In the genomic region with DNA sequence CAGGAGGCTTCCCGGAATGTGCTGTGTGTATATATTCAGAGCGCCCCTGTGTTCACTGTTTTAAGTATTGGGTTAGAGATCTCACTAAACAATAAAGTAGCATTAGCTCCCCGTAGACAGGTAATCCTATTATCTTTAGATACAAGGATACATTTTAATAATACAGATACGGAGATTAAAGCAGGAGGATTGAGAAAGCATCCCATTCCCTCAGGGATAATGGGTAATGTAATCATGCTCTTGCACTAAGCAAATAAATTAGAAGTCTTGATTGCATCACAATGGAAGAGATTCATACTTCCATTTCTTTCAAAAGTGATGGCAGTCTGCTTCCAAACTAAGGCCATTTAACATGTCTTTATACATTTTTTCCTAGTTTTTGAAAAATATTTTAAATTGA, we compare ENCODE assay signal across 18 cellular contexts.
"Had no signal": no experiment of that assay in that cellular context is flagged by ENCODE, and none has a peak within 500 bp of the region (broad histone marks: within the 10 kb centered on the region; RNA-seq: fewer than 3 reads in every experiment).

No MANE protein-coding gene starts in this region.

- H3K27me3 ChIP-seq: foreskin keratinocyte, heart right ventricle, right atrium auricular region, stomach, transverse colon had no signal

- H3K4me1 ChIP-seq: foreskin keratinocyte, heart right ventricle, right atrium auricular region, stomach, transverse colon had no signal

- H3K36me3 ChIP-seq: heart right ventricle, right atrium auricular region, stomach, thoracic aorta, transverse colon had no signal

- DNase-seq: dermis blood vessel endothelial cell; erythroblast; foreskin keratinocyte; heart right ventricle; hypothalamus; natural killer cell; posterior cingulate gyrus; small intestine; stimulated activated CD4-positive, alpha-beta T cell treated with anti-CD3 and anti-CD28 coated beads, Interleukin-12 subunit alpha, Interleukin-12 subunit beta, amount 100 ng/mL, for 4 hours; stimulated activated naive CD4-positive, alpha-beta T cell; stomach; substantia nigra; transverse colon had no signal

- H3K27ac ChIP-seq: foreskin keratinocyte, heart right ventricle, right atrium auricular region, stomach, thoracic aorta, transverse colon had no signal

- H3K4me3 ChIP-seq: heart right ventricle, right atrium auricular region, stomach, thoracic aorta, transverse colon had no signal

- FAIRE-seq: colon, islet of Langerhans, small intestine had no signal

- ATAC-seq: foreskin keratinocyte, heart right ventricle, left lobe of liver, natural killer cell had no signal

- H3K9me3 ChIP-seq: heart right ventricle, right atrium auricular region, stomach, thoracic aorta, transverse colon had no signal
